ENCODE assay signal across 1 cellular context in genomic region chr17:74697477-74697876, GRCh38.
TF ChIP-seq lines count a peak whose summit lies in the region.

No MANE protein-coding gene starts in this region.

TF ChIP-seq in HepG2, 621 proteins besides CTCF, POLR2A, EP300 and RAD21 (continued from another document):
- TF ChIP-seq, protein P1, sequence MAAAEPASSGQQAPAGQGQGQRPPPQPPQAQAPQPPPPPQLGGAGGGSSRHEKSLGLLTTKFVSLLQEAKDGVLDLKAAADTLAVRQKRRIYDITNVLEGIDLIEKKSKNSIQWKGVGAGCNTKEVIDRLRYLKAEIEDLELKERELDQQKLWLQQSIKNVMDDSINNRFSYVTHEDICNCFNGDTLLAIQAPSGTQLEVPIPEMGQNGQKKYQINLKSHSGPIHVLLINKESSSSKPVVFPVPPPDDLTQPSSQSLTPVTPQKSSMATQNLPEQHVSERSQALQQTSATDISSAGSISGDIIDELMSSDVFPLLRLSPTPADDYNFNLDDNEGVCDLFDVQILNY (CRISPR knock-in tag; conservative IDR thresholded peaks at IDR 0.05) = no peak
- TF ChIP-seq ZNF205 (CRISPR knock-in tag; IDR thresholded peaks at IDR 0.05) (no peak), CREBL2 (CRISPR knock-in tag; IDR thresholded peaks at IDR 0.05; ENCODE audit: borderline replicate concordance) (no peak), EEA1 (CRISPR knock-in tag; IDR thresholded peaks at IDR 0.05; ENCODE audit: borderline replicate concordance) (no peak), MYNN (CRISPR knock-in tag; IDR thresholded peaks at IDR 0.05; ENCODE audit: low read depth) (no peak), HOXD1 (CRISPR knock-in tag; IDR thresholded peaks at IDR 0.05) (no peak), ZNF713 (CRISPR knock-in tag; IDR thresholded peaks at IDR 0.05) (no peak), FOXC1 (CRISPR knock-in tag; IDR thresholded peaks at IDR 0.05; ENCODE audit: borderline replicate concordance) (no peak), ZNF20 (CRISPR knock-in tag; IDR thresholded peaks at IDR 0.05) (no peak), FUBP1 (CRISPR knock-in tag; IDR thresholded peaks at IDR 0.05; ENCODE audit: borderline replicate concordance) (no peak), FOXK2 (IDR thresholded peaks at IDR 0.05) (no peak), NFRKB (IDR thresholded peaks at IDR 0.05) (no peak), HIVEP1 (CRISPR knock-in tag; IDR thresholded peaks at IDR 0.05) (no peak)
